10 cellular contexts compared by ENCODE assay signal in genomic region chr7:1059200-1060091, GRCh38. TPM values are rescaled to one million over a fixed set of nuclear protein-coding genes. Genes with fewer than 3 reads are reported as not detected.
DNase-seq lines count a peak whose midpoint lies in the region; ATAC-seq lines count a peak whose summit lies in the region.
"Had no signal": no experiment of that assay in that cellular context is flagged by ENCODE, and none has a peak within 500 bp of the region (broad histone marks: within the 10 kb centered on the region; RNA-seq: fewer than 3 reads in every experiment).

No MANE protein-coding gene starts in this region.

- H3K4me3 Mint-ChIP-seq in immature natural killer cell, result peak overlapping the region in 2 of 5 donors; percentile 65 to 66

- H3K4me1 ChIP-seq in adipocyte (ENCODE audit: control insufficient read depth, insufficient read depth, low read length), result peaks cover 15% of the 10 kb centered on the region

- H3K27me3 ChIP-seq in adipocyte (replicated peaks; ENCODE audit: control insufficient read depth, insufficient read depth, low read length), result peaks cover 3% of the 10 kb centered on the region

- peak in 4 of 6 experiments; percentile 15 to 42 (median 28) for DNase-seq in stimulated activated naive CD4-positive, alpha-beta T cell (lab: John Stamatoyannopoulos, UW)
- DNase-seq in stimulated activated naive CD4-positive, alpha-beta T cell treated with Interleukin-2 at 50 U/mL for 16 hours (lab: John Stamatoyannopoulos, UW), result no peak
- DNase-seq in adipocyte (ENCODE audit: low read depth) (peak; percentile 29), immature natural killer cell (no peak), UCSD-AML1 (lab: John Stamatoyannopoulos, UW; ENCODE audit: unreplicated experiment) (no peak)
- DNase-seq in stimulated activated CD4-positive, alpha-beta T cell treated with anti-CD3 and anti-CD28 coated beads, Interleukin-4, amount 100 ng/mL, for 4 hours, result no peak
- no peak for DNase-seq in activated CD4-positive, CD25-positive, alpha-beta regulatory T cell treated with anti-CD3 and anti-CD28 coated beads, Interleukin-2, amount 50 U/mL, for 72 hours
- DNase-seq: cortex of kidney, NCI-H2171 treated with DMSO at 0.1 percent for 48 hours had no signal

- no peak overlapping the region for H3K4me3 ChIP-seq in adipocyte (ENCODE audit: low read length)

- H3K9me3 Mint-ChIP-seq in immature natural killer cell, result no peaks in the 10 kb centered on the region

- H3K9me3 ChIP-seq in adipocyte (ENCODE audit: control insufficient read depth, low read length), result no peaks in the 10 kb centered on the region

- peaks cover 0 to 15% (median 0%) of the 10 kb centered on the region in 3 donors for H3K36me3 Mint-ChIP-seq in immature natural killer cell

- no peaks in the 10 kb centered on the region for H3K36me3 ChIP-seq in adipocyte (ENCODE audit: control insufficient read depth, insufficient read depth, low read length, severe bottlenecking)

- peaks cover 12 to 31% of the 10 kb centered on the region in 2 donors for H3K4me1 Mint-ChIP-seq in immature natural killer cell

- peak overlapping the region in 5 of 6 donors; percentile 12 to 82 (median 78) for H3K27ac Mint-ChIP-seq in immature natural killer cell

- H3K9ac ChIP-seq in adipocyte (ENCODE audit: low read length), result no peak overlapping the region

- H3K27me3 Mint-ChIP-seq in immature natural killer cell (ENCODE audit: low read depth in 3 of 3), result peaks cover 11 to 24% (median 14%) of the 10 kb centered on the region in 3 donors

- no peak for ATAC-seq in GM21723 (IDR thresholded peaks at IDR 0.05; ENCODE audit: unreplicated experiment)

RNA-seq across cellular contexts. Expression of gene GPR146, which starts 15.1 kb away (rescaled TPM):
- polyA plus RNA-seq in immature natural killer cell, result 1 to 10 TPM in 2 of 3 donors, not detected in 1; 1.1 to 1.9 TPM

RNA-seq across cellular contexts. Expression of gene GPER1, which starts 28.5 kb away (rescaled TPM):
- polyA plus RNA-seq in immature natural killer cell, result under 1 TPM in 2 of 3 donors, not detected in 1; 0.14 to 0.31 TPM

Comparison
In these comparisons a context has a peak if more than half of its experiments do, and no peak if none do; other contexts are left out.
1. DNase-seq: peak in stimulated activated naive CD4-positive, alpha-beta T cell (4 of 6) and adipocyte (single experiment); none in stimulated activated naive CD4-positive, alpha-beta T cell treated with Interleukin-2 at 50 U/mL for 16 hours (single experiment), immature natural killer cell (0 of 3), stimulated activated CD4-positive, alpha-beta T cell treated with anti-CD3 and anti-CD28 coated beads, Interleukin-4, amount 100 ng/mL, for 4 hours (0 of 2), activated CD4-positive, CD25-positive, alpha-beta regulatory T cell treated with anti-CD3 and anti-CD28 coated beads, Interleukin-2, amount 50 U/mL, for 72 hours (single experiment) and UCSD-AML1 (single experiment).